Comparison of ENCODE assay signal across 10 cellular contexts in the genomic region with DNA sequence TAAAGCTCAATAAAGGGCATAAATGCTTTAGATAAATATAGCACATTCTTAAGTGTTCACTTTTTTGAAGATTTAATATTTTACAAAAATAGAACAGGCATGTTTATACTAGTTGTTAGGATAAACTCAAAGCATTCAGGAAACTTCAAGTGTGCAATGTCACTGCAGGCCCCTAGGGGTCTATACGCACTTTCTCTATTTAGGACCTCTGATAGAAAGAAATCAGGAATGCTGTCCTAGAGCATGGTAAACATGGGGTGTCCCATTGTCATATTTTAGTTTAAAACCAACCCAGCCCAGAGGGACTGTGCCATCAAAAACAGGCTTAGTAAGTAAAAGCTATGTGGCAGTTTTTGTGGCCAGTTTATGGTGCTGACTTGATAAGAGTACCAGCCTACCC.
DNase-seq lines count a peak whose midpoint lies in the region; TF ChIP-seq lines count a peak whose summit lies in the region.
"Had no signal": no experiment of that assay in that cellular context is flagged by ENCODE, and none has a peak within 500 bp of the region (broad histone marks: within the 10 kb centered on the region; RNA-seq: fewer than 3 reads in every experiment).

No MANE protein-coding gene starts in this region.

- H3K79me2 ChIP-seq in mammary epithelial cell (ENCODE audit: insufficient read depth, low read length): no peaks in the 10 kb centered on the region

- TF ChIP-seq CTCF in GM12865 (IDR thresholded peaks at IDR 0.05; ENCODE audit: insufficient read depth, low read depth, low read length, missing control alignments) (peak; percentile 38), LNCaP clone FGC (IDR thresholded peaks at IDR 0.05; ENCODE audit: control insufficient read depth, extremely low read depth, insufficient read depth) (peak; percentile 21; the same call in 1 of the 2 replicates), mammary epithelial cell (conservative IDR thresholded peaks at IDR 0.05 in 1 of 2, IDR thresholded peaks at IDR 0.05 in 1 of 2; ENCODE audit: extremely low read depth in 1 of 2, insufficient read depth in 1 of 2, low read depth in 1 of 2, low read length in 2 of 2) (peak; percentile 34 to 47), progenitor cell of endocrine pancreas (IDR thresholded peaks at IDR 0.05; ENCODE audit: unreplicated experiment) (peak; percentile 65)

- H3K27me3 ChIP-seq in mammary epithelial cell (ENCODE audit: insufficient read depth, low read length): no peaks in the 10 kb centered on the region

- H3K36me3 ChIP-seq in mammary epithelial cell (ENCODE audit: insufficient read depth, low read length): no peaks in the 10 kb centered on the region

- no peaks in the 10 kb centered on the region for H3K9me3 Mint-ChIP-seq in progenitor cell of endocrine pancreas (ENCODE audit: low read depth)

- no peak overlapping the region for H3K4me2 ChIP-seq in mammary epithelial cell (ENCODE audit: insufficient read depth, low read depth, low read length)

- DNase-seq in GM12865 (ENCODE audit: low read depth) (no peak), LNCaP clone FGC (ENCODE audit: low read depth) (no peak), mammary epithelial cell (no peak), progenitor cell of endocrine pancreas (ENCODE audit: low spot score, unreplicated experiment) (no peak), NCI-H524 treated with DMSO at 0.1 percent for 48 hours (lab: John Stamatoyannopoulos, UW) (no peak), middle frontal gyrus (ENCODE audit: extremely low spot score, low spot score) (no peak)
- no peak for DNase-seq in effector CD4-positive, alpha-beta T cell
- DNase-seq: activated naive CD4-positive, alpha-beta T cell; NCI-H187 treated with DMSO at 0.1 percent for 48 hours; stimulated activated naive CD4-positive, alpha-beta T cell treated with Interleukin-2 at 50 U/mL for 16 hours had no signal

- no peak overlapping the region for H3K4me3 Mint-ChIP-seq in progenitor cell of endocrine pancreas (ENCODE audit: low read depth)

- H3K27me3 Mint-ChIP-seq in progenitor cell of endocrine pancreas: peaks cover 9% of the 10 kb centered on the region

- no peak overlapping the region for H3K9ac ChIP-seq in mammary epithelial cell (ENCODE audit: insufficient read depth, low read length)

- CTCF ChIA-PET in mammary epithelial cell (lab: Charles Lee; ENCODE audit: low non-redundant PET): no interaction called here

- no peaks in the 10 kb centered on the region for H4K20me1 ChIP-seq in mammary epithelial cell (ENCODE audit: insufficient read depth, low read length)

- H2AFZ ChIP-seq in mammary epithelial cell (ENCODE audit: low read depth, low read length): no peak overlapping the region

- H3K9me3 ChIP-seq in mammary epithelial cell (replicated peaks; ENCODE audit: insufficient read depth, low read length): no peaks in the 10 kb centered on the region

- H3K4me1 Mint-ChIP-seq in progenitor cell of endocrine pancreas (ENCODE audit: low read depth): no peaks in the 10 kb centered on the region

- no peaks in the 10 kb centered on the region for H3K4me1 ChIP-seq in mammary epithelial cell (ENCODE audit: insufficient read depth, low read length)

- intact Hi-C loops in mammary epithelial cell (cut with micrococcal nuclease): loop anchor here (5.0 kb wide), 1 partner anchor 552 kb away; no protein-coding TSS in a partner anchor

- H3K4me3 ChIP-seq in GM12865 (ENCODE audit: low read depth, low read length) (no peak overlapping the region), LNCaP clone FGC (ENCODE audit: low read depth, low read length) (no peak overlapping the region), mammary epithelial cell (replicated peaks in 1 of 3; ENCODE audit: insufficient read depth in 1 of 3, low read depth in 2 of 3, low read length in 3 of 3) (no peak overlapping the region)

- H3K27ac ChIP-seq in mammary epithelial cell (ENCODE audit: insufficient read depth, low read depth, low read length): no peak overlapping the region

- H3K36me3 Mint-ChIP-seq in progenitor cell of endocrine pancreas (ENCODE audit: insufficient read depth): no peaks in the 10 kb centered on the region

- no peak overlapping the region for H3K27ac Mint-ChIP-seq in progenitor cell of endocrine pancreas

- in situ Hi-C loops in mammary epithelial cell (cut with MboI; ENCODE audit: low sequenced_read_pairs in 2 of 2): no loop called here

- dilution Hi-C loops in mammary epithelial cell (cut with HindIII; ENCODE audit: low sequenced_read_pairs): no loop called here

- BruUV-seq in mammary epithelial cell (replicated peaks; lab: Mats Ljungman, UMichigan): no TSS peak

- WGBS in mammary epithelial cell (ENCODE audit: low coverage, missing lambda C conversion rate): 92% methylated on average over 1 of the region's 1 CpG
